Comparison of ENCODE assay signal across 27 cellular contexts in the genomic region with DNA sequence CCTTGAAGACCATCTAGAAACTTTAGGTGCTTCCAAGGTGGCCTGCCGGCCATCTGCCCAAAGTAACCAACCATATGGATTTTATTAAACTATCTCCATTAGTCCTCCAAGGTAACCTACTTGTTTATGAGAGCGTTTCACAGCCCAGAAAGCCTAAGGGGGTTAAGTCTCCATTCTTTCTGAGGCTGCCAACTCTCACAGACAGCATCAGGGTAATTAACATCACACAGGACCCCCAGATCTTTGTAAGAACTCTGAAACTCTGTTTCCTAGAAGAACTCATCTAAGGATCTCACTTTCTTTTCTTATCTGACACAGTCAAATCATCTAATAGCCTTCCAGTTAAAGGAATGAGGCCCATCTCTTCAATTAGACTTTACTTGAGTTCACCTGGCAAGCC.
"Had no signal": no experiment of that assay in that cellular context is flagged by ENCODE, and none has a peak within 500 bp of the region (broad histone marks: within the 10 kb centered on the region; RNA-seq: fewer than 3 reads in every experiment).

No MANE protein-coding gene starts in this region.

- FAIRE-seq: bronchial epithelial cell, RCC 7860 had no signal

- H3K36me3 ChIP-seq: ascending aorta, MG63 had no signal

- DNase-seq: activated B cell treated with CpG ODN at 0.5 μM for 24 hours; activated CD4-positive, alpha-beta T cell treated with anti-CD3 and anti-CD28 coated beads for 1 hour; activated CD4-positive, alpha-beta T cell treated with anti-CD3 and anti-CD28 coated beads, Interleukin-2, amount 10 ng/mL, durations not matched to agents 24 days and 14 days; activated CD4-positive, alpha-beta T cell treated with anti-CD3 and anti-CD28 coated beads, Interleukin-2, amount 50 U/mL, for 48 hours; activated CD8-positive, alpha-beta memory T cell treated with anti-CD3 and anti-CD28 coated beads, Interleukin-2, amount 10 ng/mL, durations not matched to agents 7 days and 5 days; activated effector memory CD4-positive, alpha-beta T cell treated with Interleukin-2 at 50 U/mL for 16 hours; activated naive CD4-positive, alpha-beta T cell; activated T-cell treated with anti-CD3 and anti-CD28 coated beads, Interleukin-2, amount 50 U/mL, for 24 hours; body of pancreas; central memory CD4-positive, alpha-beta T cell; MG63; MV-4-11; NCI-H1092 treated with DMSO at 0.1 percent for 48 hours; NCI-H1436; NCI-H187; NCI-H2081; NCI-H510A treated with DMSO at 0.1 percent for 48 hours; NCI-H69; NK-92 treated with Interleukin-12 subunit alpha and Interleukin-12 subunit beta, amount 100 ng/mL, for 24 hours; SHP77; T-helper 17 cell; T-helper 9 cell had no signal

- H3K27me3 ChIP-seq: ascending aorta, body of pancreas, MG63 had no signal

- H3K4me3 Mint-ChIP-seq: activated B cell treated with CpG ODN at 0.5 μM for 24 hours; activated CD4-positive, alpha-beta T cell treated with anti-CD3 and anti-CD28 coated beads, Interleukin-2, amount 10 ng/mL, durations not matched to agents 24 days and 14 days; activated CD8-positive, alpha-beta memory T cell treated with anti-CD3 and anti-CD28 coated beads, Interleukin-2, amount 10 ng/mL, durations not matched to agents 7 days and 5 days; activated naive CD4-positive, alpha-beta T cell treated with anti-CD3 and anti-CD28 coated beads, Interleukin-2, amount 50 U/mL, for 24 hours; activated T-cell treated with anti-CD3 and anti-CD28 coated beads, Interleukin-2, amount 50 U/mL, for 24 hours; activated T-helper 1 cell treated with anti-CD3 and anti-CD28 coated beads, Interleukin-12 subunit alpha, Interleukin-12 subunit beta, Interleukin-2, Interleukin-4 antibody, amounts not matched to agents 30 ng/mL and 10 ng/mL and 1 ng/mL, durations not matched to agents 14 hours and 24 hours and 36 hours; T-helper 17 cell had no signal

- H3K27ac ChIP-seq: ascending aorta, body of pancreas had no signal

- H3K4me1 ChIP-seq: ascending aorta had no signal

- H3K36me3 Mint-ChIP-seq: activated CD8-positive, alpha-beta memory T cell treated with anti-CD3 and anti-CD28 coated beads, Interleukin-2, amount 10 ng/mL, durations not matched to agents 7 days and 5 days; activated naive CD4-positive, alpha-beta T cell treated with anti-CD3 and anti-CD28 coated beads, Interleukin-2, amount 50 U/mL, for 24 hours had no signal

- H3K27ac Mint-ChIP-seq: activated B cell treated with CpG ODN at 0.5 μM for 24 hours; activated CD4-positive, alpha-beta T cell treated with anti-CD3 and anti-CD28 coated beads, Interleukin-2, amount 10 ng/mL, durations not matched to agents 24 days and 14 days; activated CD8-positive, alpha-beta memory T cell treated with anti-CD3 and anti-CD28 coated beads, Interleukin-2, amount 10 ng/mL, durations not matched to agents 7 days and 5 days; activated naive CD4-positive, alpha-beta T cell treated with anti-CD3 and anti-CD28 coated beads, Interleukin-2, amount 50 U/mL, for 24 hours; activated T-cell treated with anti-CD3 and anti-CD28 coated beads, Interleukin-2, amount 50 U/mL, for 24 hours; activated T-helper 1 cell treated with anti-CD3 and anti-CD28 coated beads, Interleukin-12 subunit alpha, Interleukin-12 subunit beta, Interleukin-2, Interleukin-4 antibody, amounts not matched to agents 30 ng/mL and 10 ng/mL and 1 ng/mL, durations not matched to agents 14 hours and 24 hours and 36 hours; T-helper 17 cell had no signal

- H3K4me1 Mint-ChIP-seq: activated B cell treated with CpG ODN at 0.5 μM for 24 hours; activated CD4-positive, alpha-beta T cell treated with anti-CD3 and anti-CD28 coated beads, Interleukin-2, amount 10 ng/mL, durations not matched to agents 24 days and 14 days; activated CD8-positive, alpha-beta memory T cell treated with anti-CD3 and anti-CD28 coated beads, Interleukin-2, amount 10 ng/mL, durations not matched to agents 7 days and 5 days; activated naive CD4-positive, alpha-beta T cell treated with anti-CD3 and anti-CD28 coated beads, Interleukin-2, amount 50 U/mL, for 24 hours; T-helper 17 cell had no signal

- ATAC-seq: activated CD8-positive, alpha-beta memory T cell treated with anti-CD3 and anti-CD28 coated beads, Interleukin-2, amount 10 ng/mL, durations not matched to agents 7 days and 5 days; body of pancreas; T-helper 17 cell had no signal

- H3K9me3 Mint-ChIP-seq: activated B cell treated with CpG ODN at 0.5 μM for 24 hours; activated CD4-positive, alpha-beta T cell treated with anti-CD3 and anti-CD28 coated beads, Interleukin-2, amount 10 ng/mL, durations not matched to agents 24 days and 14 days; activated naive CD4-positive, alpha-beta T cell treated with anti-CD3 and anti-CD28 coated beads, Interleukin-2, amount 50 U/mL, for 24 hours; activated T-cell treated with anti-CD3 and anti-CD28 coated beads, Interleukin-2, amount 50 U/mL, for 24 hours; activated T-helper 1 cell treated with anti-CD3 and anti-CD28 coated beads, Interleukin-12 subunit alpha, Interleukin-12 subunit beta, Interleukin-2, Interleukin-4 antibody, amounts not matched to agents 30 ng/mL and 10 ng/mL and 1 ng/mL, durations not matched to agents 14 hours and 24 hours and 36 hours had no signal

- H3K9me3 ChIP-seq: ascending aorta, body of pancreas, MG63 had no signal

- H3K27me3 Mint-ChIP-seq: activated B cell treated with CpG ODN at 0.5 μM for 24 hours; activated CD4-positive, alpha-beta T cell treated with anti-CD3 and anti-CD28 coated beads, Interleukin-2, amount 10 ng/mL, durations not matched to agents 24 days and 14 days; activated CD8-positive, alpha-beta memory T cell treated with anti-CD3 and anti-CD28 coated beads, Interleukin-2, amount 10 ng/mL, durations not matched to agents 7 days and 5 days; activated naive CD4-positive, alpha-beta T cell treated with anti-CD3 and anti-CD28 coated beads, Interleukin-2, amount 50 U/mL, for 24 hours; T-helper 17 cell had no signal

- H3K4me3 ChIP-seq: ascending aorta, body of pancreas, MG63 had no signal
